Comparison of ENCODE assay signal across 9 cellular contexts in genomic region chr3:13013994-13014754, GRCh38. TPM values are rescaled to one million over a fixed set of nuclear protein-coding genes. Genes with fewer than 3 reads are reported as not detected.
A peak's percentile ranks its signal among the peaks of the same experiment; 100 is the strongest.
DNase-seq lines count a peak whose midpoint lies in the region; ATAC-seq and TF ChIP-seq lines count a peak whose summit lies in the region.
"Had no signal": no experiment of that assay in that cellular context is flagged by ENCODE, and none has a peak within 500 bp of the region (broad histone marks: within the 10 kb centered on the region; RNA-seq: fewer than 3 reads in every experiment).

No MANE protein-coding gene starts in this region.

- peak overlapping the region; percentile 100 for H3K27ac Mint-ChIP-seq in activated CD8-positive, alpha-beta memory T cell treated with anti-CD3 and anti-CD28 coated beads, Interleukin-2, amount 10 ng/mL, durations not matched to agents 7 days and 5 days
- H3K27ac Mint-ChIP-seq in type B pancreatic cell: no peak overlapping the region

- no peak for ATAC-seq in activated CD8-positive, alpha-beta memory T cell treated with anti-CD3 and anti-CD28 coated beads, Interleukin-2, amount 10 ng/mL, durations not matched to agents 7 days and 5 days
- peak in 1 of 4 donors; percentile 3 for ATAC-seq in right lobe of liver

- TF ChIP-seq POLR2A in right lobe of liver (IDR thresholded peaks at IDR 0.05): peak; percentile 15
- TF ChIP-seq POLR2A in transverse colon (IDR thresholded peaks at IDR 0.05): no peak

- DNase-seq in activated naive CD4-positive, alpha-beta T cell treated with Interleukin-2 at 50 U/mL for 16 hours: peak; percentile 61
- DNase-seq in activated naive CD4-positive, alpha-beta T cell (lab: John Stamatoyannopoulos, UW): no peak
- peak; percentile 62 for DNase-seq in activated CD8-positive, alpha-beta memory T cell treated with anti-CD3 and anti-CD28 coated beads, Interleukin-2, amount 10 ng/mL, durations not matched to agents 7 days and 5 days
- DNase-seq in right lobe of liver (peak in 1 of 3 donors; percentile 57), transverse colon (no peak), type B pancreatic cell (ENCODE audit: extremely low spot score, unreplicated experiment) (no peak), AG08396 (ENCODE audit: low spot score) (no peak), H7 (no peak)
- DNase-seq: NCI-H510A had no signal

- H3K27me3 ChIP-seq in right lobe of liver: no peaks in the 10 kb centered on the region
- H3K27me3 ChIP-seq in transverse colon: no peaks in the 10 kb centered on the region
- H3K27me3 ChIP-seq in H7 (ENCODE audit: control insufficient read depth, insufficient read depth, low read length): no peaks in the 10 kb centered on the region

- CTCF ChIA-PET in activated CD8-positive, alpha-beta memory T cell treated with anti-CD3 and anti-CD28 coated beads, Interleukin-2, amount 10 ng/mL, durations not matched to agents 7 days and 5 days (lab: Charles Lee): interaction anchor here (0.8 to 12.1 kb wide), 3 partner anchors 17 to 48 kb away, joined by 3 to 120 read pairs (median 4); no protein-coding TSS in a partner anchor

- H3K27ac ChIP-seq in right lobe of liver (peak overlapping the region; percentile 81 to 90 (median 83)), transverse colon (peak overlapping the region; percentile 78 to 87 (median 82))

- H3K4me3 ChIP-seq in right lobe of liver: no peak overlapping the region
- peak overlapping the region in 1 of 4 donors; percentile 28 for H3K4me3 ChIP-seq in transverse colon
- H3K4me3 ChIP-seq in H7 (ENCODE audit: insufficient read depth, low read depth, low read length): no peak overlapping the region

- TF ChIP-seq EP300 in transverse colon (IDR thresholded peaks at IDR 0.05; ENCODE audit: low read depth): no peak

- H3K9me3 ChIP-seq in right lobe of liver (no peaks in the 10 kb centered on the region), transverse colon (no peaks in the 10 kb centered on the region)

- no peak for TF ChIP-seq CTCF in right lobe of liver (IDR thresholded peaks at IDR 0.05)
- TF ChIP-seq CTCF in transverse colon (IDR thresholded peaks at IDR 0.05): no peak
- TF ChIP-seq CTCF in type B pancreatic cell (conservative IDR thresholded peaks at IDR 0.05): no peak

- H3K36me3 ChIP-seq in right lobe of liver (no peaks in the 10 kb centered on the region), transverse colon (no peaks in the 10 kb centered on the region), H7 (replicated peaks; ENCODE audit: control insufficient read depth, insufficient read depth, low read length) (no peaks in the 10 kb centered on the region)

- 49% methylated on average over 3 of the region's 7 CpGs for WGBS in right lobe of liver (ENCODE audit: insufficient coverage, low coverage, low lambda C conversion rate, missing lambda C conversion rate)
- 57% methylated on average over 7 of the region's 7 CpGs; no CpG with 5 or more reads in 1 of the 2 donors for WGBS in transverse colon (ENCODE audit: low coverage in 1 of 2), 2 donors

- peak overlapping the region; percentile 73 for H3K4me3 Mint-ChIP-seq in activated CD8-positive, alpha-beta memory T cell treated with anti-CD3 and anti-CD28 coated beads, Interleukin-2, amount 10 ng/mL, durations not matched to agents 7 days and 5 days
- H3K4me3 Mint-ChIP-seq in type B pancreatic cell: no peak overlapping the region

- H3K4me1 ChIP-seq in right lobe of liver (no peaks in the 10 kb centered on the region), transverse colon (peaks cover 7 to 43% (median 11%) of the 10 kb centered on the region in 4 donors)

- no peaks in the 10 kb centered on the region for H3K9me3 Mint-ChIP-seq in activated CD8-positive, alpha-beta memory T cell treated with anti-CD3 and anti-CD28 coated beads, Interleukin-2, amount 10 ng/mL, durations not matched to agents 7 days and 5 days (ENCODE audit: low read depth)
- H3K9me3 Mint-ChIP-seq in type B pancreatic cell: no peaks in the 10 kb centered on the region

- H3K27me3 Mint-ChIP-seq in activated CD8-positive, alpha-beta memory T cell treated with anti-CD3 and anti-CD28 coated beads, Interleukin-2, amount 10 ng/mL, durations not matched to agents 7 days and 5 days: no peaks in the 10 kb centered on the region
- H3K27me3 Mint-ChIP-seq in type B pancreatic cell: peaks cover 3% of the 10 kb centered on the region

- in situ Hi-C loops in transverse colon (cut with MboI; ENCODE audit: low pct_ligation_motif_present in 1 of 4, low pct_unique_long_range_greater_than_20kb in 1 of 4, low sequenced_read_pairs in 3 of 4): no loop called here

- intact Hi-C loops in right lobe of liver (cut with DNase I) (no loop called here), transverse colon (cut with DNase I; ENCODE audit: low total_unique reads) (no loop called here)

- peaks cover 69% of the 10 kb centered on the region for H3K4me1 Mint-ChIP-seq in activated CD8-positive, alpha-beta memory T cell treated with anti-CD3 and anti-CD28 coated beads, Interleukin-2, amount 10 ng/mL, durations not matched to agents 7 days and 5 days
- H3K4me1 Mint-ChIP-seq in type B pancreatic cell (ENCODE audit: unreplicated experiment): peaks cover 29% of the 10 kb centered on the region

- H3K36me3 Mint-ChIP-seq in activated CD8-positive, alpha-beta memory T cell treated with anti-CD3 and anti-CD28 coated beads, Interleukin-2, amount 10 ng/mL, durations not matched to agents 7 days and 5 days: peaks cover 17% of the 10 kb centered on the region
- no peaks in the 10 kb centered on the region for H3K36me3 Mint-ChIP-seq in type B pancreatic cell

RNA-seq across cellular contexts. Expression of gene IQSEC1, which starts 59.1 kb away (rescaled TPM):
- 10 to 100 TPM; 37.6 to 71.4 TPM for total RNA-seq in activated CD8-positive, alpha-beta memory T cell treated with anti-CD3 and anti-CD28 coated beads, Interleukin-2, amount 10 ng/mL, durations not matched to agents 7 days and 5 days
- 10 to 100 TPM; 32.1 to 61.3 (median 48.9) TPM for total RNA-seq in right lobe of liver
- total RNA-seq in transverse colon: 10 to 100 TPM; 24.0 to 43.0 (median 31.8) TPM
- total RNA-seq in type B pancreatic cell (ENCODE audit: low replicate concordance): 28.5 and 33.1 TPM in 2 replicates
- total RNA-seq in H7 (2014; rRNA removed; shearing (Covaris generic)): 13.5 and 22.5 TPM in 2 replicates

Comparison
In these comparisons a context has a peak if more than half of its experiments do, and no peak if none do; other contexts are left out.
1. DNase-seq: peak in activated naive CD4-positive, alpha-beta T cell treated with Interleukin-2 at 50 U/mL for 16 hours (single experiment) and activated CD8-positive, alpha-beta memory T cell treated with anti-CD3 and anti-CD28 coated beads, Interleukin-2, amount 10 ng/mL, durations not matched to agents 7 days and 5 days (single experiment); none in activated naive CD4-positive, alpha-beta T cell (0 of 4), transverse colon (single experiment), type B pancreatic cell (single experiment), AG08396 (single experiment) and H7 (single experiment).